ENCODE assay signal across 1 cellular context in genomic region chr21:18249542-18250152, GRCh38.
TF ChIP-seq lines count a peak whose summit lies in the region.

No MANE protein-coding gene starts in this region.

TF ChIP-seq in SK-N-SH, 30 proteins besides CTCF, POLR2A, EP300 and RAD21 (continued from another document):
- no peak for TF ChIP-seq RFX5 (IDR thresholded peaks at IDR 0.05; ENCODE audit: low read length)
- TF ChIP-seq MEF2A (IDR thresholded peaks at IDR 0.05; ENCODE audit: borderline replicate concordance, low read depth) = no peak
- no peak for TF ChIP-seq USF1 (IDR thresholded peaks at IDR 0.05; ENCODE audit: borderline replicate concordance, low read depth)
TF ChIP-seq in SK-N-SH: peak in this region for 0.
